In genomic region chr11:112177610-112178009, GRCh38 we compare ENCODE assay signal across 19 cellular contexts. TPM values are rescaled to one million over a fixed set of nuclear protein-coding genes. Genes with fewer than 3 reads are reported as not detected.
"Had no signal": no experiment of that assay in that cellular context is flagged by ENCODE, and none has a peak within 500 bp of the region (broad histone marks: within the 10 kb centered on the region; RNA-seq: fewer than 3 reads in every experiment).

No MANE protein-coding gene starts in this region.

- H3K9me3 ChIP-seq: mucosa of descending colon, tibial artery had no signal

- DNase-seq: activated CD4-positive, alpha-beta memory T cell treated with anti-CD3 and anti-CD28 coated beads for 36 hours; activated CD4-positive, alpha-beta T cell treated with anti-CD3 and anti-CD28 coated beads for 4 hours; activated T-cell treated with anti-CD3 and anti-CD28 coated beads for 4 hours; effector CD8-positive, alpha-beta T cell; left colon; mucosa of descending colon; naive B cell; stimulated activated CD4-positive, alpha-beta T cell treated with anti-CD3 and anti-CD28 coated beads, Interleukin-12 subunit alpha, Interleukin-12 subunit beta, amount 100 ng/mL, for 4 hours; stimulated activated CD4-positive, alpha-beta T cell treated with anti-CD3 and anti-CD28 coated beads, Interleukin-1b, Interleukin-23, amount 100 ng/mL, for 48 hours; stimulated activated naive CD8-positive, alpha-beta T cell treated with anti-CD3 and anti-CD28 coated beads, Interleukin-15, Interleukin-2, amounts not matched to agents 100 U/mL and 50 U/mL, for 24 hours; substantia nigra; tibial artery had no signal

- H3K4me3 ChIP-seq: mucosa of descending colon, tibial artery had no signal

- H3K36me3 ChIP-seq: tibial artery had no signal

- FAIRE-seq: bronchial epithelial cell, islet of Langerhans, urothelium cell line had no signal

- ATAC-seq: esophagus mucosa; left colon; mucosa of descending colon; stimulated activated naive CD8-positive, alpha-beta T cell treated with anti-CD3 and anti-CD28 coated beads, Interleukin-15, Interleukin-2, amounts not matched to agents 100 U/mL and 50 U/mL, for 24 hours; WTC11 had no signal

- H3K27me3 ChIP-seq: tibial artery had no signal

- H3K27ac ChIP-seq: tibial artery had no signal

RNA-seq across cellular contexts. Expression of gene TEX12, which starts 10.4 kb away (rescaled TPM):
- total RNA-seq: chondrocyte, osteocyte, WTC11 had no signal

RNA-seq across cellular contexts. Expression of gene IL18, which starts 13.7 kb away (rescaled TPM):
- total RNA-seq: activated CD4-positive, alpha-beta memory T cell treated with anti-CD3 and anti-CD28 coated beads for 36 hours had no signal
